1 cellular context compared by ENCODE assay signal in genomic region chr9:136283291-136284235, GRCh38.
TF ChIP-seq lines count a peak whose summit lies in the region.

No MANE protein-coding gene starts in this region.

TF ChIP-seq in HCT116, 20 proteins besides CTCF, POLR2A, EP300 and RAD21 (continued from another document):
- TF ChIP-seq EZH2phosphoT487 (IDR thresholded peaks at IDR 0.05; ENCODE audit: borderline replicate concordance), result no peak
- TF ChIP-seq ZFX (IDR thresholded peaks at IDR 0.05), result no peak
- no peak for TF ChIP-seq SIN3A (IDR thresholded peaks at IDR 0.05; ENCODE audit: low read depth)
